19 cellular contexts compared by ENCODE assay signal in the genomic region with DNA sequence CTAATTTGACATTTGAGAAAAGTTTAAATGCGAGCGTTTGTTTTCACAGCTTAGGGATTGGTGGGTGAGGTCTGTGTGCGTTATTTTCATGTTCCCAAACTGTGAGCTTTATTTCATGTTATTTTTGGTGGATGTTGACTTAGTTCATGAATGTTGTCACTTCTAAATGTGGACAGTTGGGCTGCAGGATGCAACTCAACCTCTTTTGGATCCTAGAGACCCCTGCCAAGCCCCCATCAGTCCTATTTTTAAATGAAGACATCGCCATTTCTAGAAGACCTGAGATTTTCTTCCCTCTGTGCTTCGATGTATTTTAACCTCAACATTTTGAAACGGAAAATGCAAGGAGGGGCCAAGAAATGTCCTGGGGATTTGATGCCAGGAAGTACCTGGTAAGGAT. TPM values are rescaled to one million over a fixed set of nuclear protein-coding genes. Genes with fewer than 3 reads are reported as not detected.
DNase-seq lines count a peak whose midpoint lies in the region; ATAC-seq, FAIRE-seq and TF ChIP-seq lines count a peak whose summit lies in the region.
"Had no signal": no experiment of that assay in that cellular context is flagged by ENCODE, and none has a peak within 500 bp of the region (broad histone marks: within the 10 kb centered on the region; RNA-seq: fewer than 3 reads in every experiment).

No MANE protein-coding gene starts in this region.

- H3K4me2 ChIP-seq in HepG2 (ENCODE audit: low read depth, low read length) (no peak overlapping the region), GM23338 (no peak overlapping the region), GM12878 (ENCODE audit: control insufficient read depth, insufficient read depth) (no peak overlapping the region)
- H3K4me2 ChIP-seq: A549 had no signal

- no peaks in the 10 kb centered on the region; the same call in 2 of the 3 replicates for H3K9me3 Mint-ChIP-seq in GM23338
- H3K9me3 Mint-ChIP-seq in activated T-cell treated with anti-CD3 and anti-CD28 coated beads, Interleukin-2, amount 50 U/mL, for 4 hours = no peaks in the 10 kb centered on the region
- no peaks in the 10 kb centered on the region for H3K9me3 Mint-ChIP-seq in natural killer cell treated with Interleukin-12 subunit alpha and Interleukin-12 subunit beta and Interleukin-15 and Interleukin-18, amount 100 ng/mL, for 72 hours
- H3K9me3 Mint-ChIP-seq: CD4-positive, CD25-positive, alpha-beta regulatory T cell; CD8-positive, alpha-beta T cell; H9 had no signal

- POLR2A ChIA-PET in HepG2 (lab: Yijun Ruan, JAX) (no interaction called here), GM12878 (lab: Charles Lee) (no interaction called here)

- no peak overlapping the region for H3K27ac Mint-ChIP-seq in GM23338
- H3K27ac Mint-ChIP-seq in natural killer cell treated with Interleukin-12 subunit alpha and Interleukin-12 subunit beta and Interleukin-15 and Interleukin-18, amount 100 ng/mL, for 72 hours = no peak overlapping the region
- H3K27ac Mint-ChIP-seq: CD8-positive, alpha-beta T cell had no signal

- H4K20me1 ChIP-seq in HepG2 (ENCODE audit: insufficient read depth, low read length) (no peaks in the 10 kb centered on the region), GM23338 (replicated peaks; ENCODE audit: insufficient read depth) (no peaks in the 10 kb centered on the region; the same call in 1 of the 2 replicates), GM12878 (ENCODE audit: control insufficient read depth, insufficient read depth) (no peaks in the 10 kb centered on the region)

- intact Hi-C loops in HepG2 (cut with micrococcal nuclease; ENCODE audit: unreplicated experiment) = no loop called here
- intact Hi-C loops in right lobe of liver (cut with DNase I) = no loop called here
- intact Hi-C loops in GM12878 (cut with micrococcal nuclease; ENCODE audit: unreplicated experiment) = no loop called here

- H3K36me3 Mint-ChIP-seq in GM23338 (ENCODE audit: low read depth) = peaks cover 37% of the 10 kb centered on the region
- peaks cover 6% of the 10 kb centered on the region for H3K36me3 Mint-ChIP-seq in activated T-cell treated with anti-CD3 and anti-CD28 coated beads, Interleukin-2, amount 50 U/mL, for 4 hours (ENCODE audit: insufficient read depth)
- no peaks in the 10 kb centered on the region for H3K36me3 Mint-ChIP-seq in natural killer cell treated with Interleukin-12 subunit alpha and Interleukin-12 subunit beta and Interleukin-15 and Interleukin-18, amount 100 ng/mL, for 72 hours

- in situ Hi-C loops in HepG2 (cut with HindIII; ENCODE audit: extremely low pct_ligation_motif_present, low pct_unique_long_range_greater_than_20kb) (no loop called here), GM12878 (cut with MboI) (no loop called here)

- H2AFZ ChIP-seq in HepG2 (ENCODE audit: low read length) = no peak overlapping the region
- no peak overlapping the region for H2AFZ ChIP-seq in GM23338
- no peak overlapping the region for H2AFZ ChIP-seq in GM12878 (ENCODE audit: control insufficient read depth, low read depth, low read length)
- H2AFZ ChIP-seq: GM23248 had no signal

- H3K4me1 Mint-ChIP-seq in GM23338 = no peaks in the 10 kb centered on the region
- no peaks in the 10 kb centered on the region for H3K4me1 Mint-ChIP-seq in activated T-cell treated with anti-CD3 and anti-CD28 coated beads, Interleukin-2, amount 50 U/mL, for 4 hours (ENCODE audit: low read depth)
- H3K4me1 Mint-ChIP-seq in natural killer cell treated with Interleukin-12 subunit alpha and Interleukin-12 subunit beta and Interleukin-15 and Interleukin-18, amount 100 ng/mL, for 72 hours (ENCODE audit: low read depth in 2 of 2) = no peaks in the 10 kb centered on the region
- H3K4me1 Mint-ChIP-seq: CD4-positive, CD25-positive, alpha-beta regulatory T cell; H9 had no signal

- H3K27ac ChIP-seq in HepG2 (ENCODE audit: extremely low read length, insufficient read depth, low read length) (no peak overlapping the region), right lobe of liver (no peak overlapping the region), GM23338 (ENCODE audit: low read depth) (peak overlapping the region; percentile 55; the same call in 1 of the 2 replicates), GM12878 (ENCODE audit: control insufficient read depth, insufficient read depth) (no peak overlapping the region)
- H3K27ac ChIP-seq: A549, C4-2B, GM23248 had no signal

- no peaks in the 10 kb centered on the region for H3K9me2 ChIP-seq in GM23338 (ENCODE audit: insufficient read depth)

- 0 out of 2 replicates have a peak, but pooled peaks cover 3% of the 10 kb centered on the region for H3F3A ChIP-seq in GM23338 (replicated peaks; ENCODE audit: low read depth)

- H3K79me2 ChIP-seq in HepG2 (ENCODE audit: insufficient read depth, low read length) (no peaks in the 10 kb centered on the region), GM23338 (replicated peaks; ENCODE audit: insufficient read depth) (no peaks in the 10 kb centered on the region), GM12878 (ENCODE audit: control insufficient read depth, insufficient read depth, low read length) (no peaks in the 10 kb centered on the region)

- no peaks in the 10 kb centered on the region for H3K27me3 Mint-ChIP-seq in GM23338 (ENCODE audit: insufficient read depth, low read depth, poor library complexity)
- no peaks in the 10 kb centered on the region for H3K27me3 Mint-ChIP-seq in activated T-cell treated with anti-CD3 and anti-CD28 coated beads, Interleukin-2, amount 50 U/mL, for 4 hours (ENCODE audit: low read depth)
- no peaks in the 10 kb centered on the region for H3K27me3 Mint-ChIP-seq in natural killer cell treated with Interleukin-12 subunit alpha and Interleukin-12 subunit beta and Interleukin-15 and Interleukin-18, amount 100 ng/mL, for 72 hours
- H3K27me3 Mint-ChIP-seq: CD4-positive, CD25-positive, alpha-beta regulatory T cell had no signal

- TF ChIP-seq POLR2A in HepG2 (IDR thresholded peaks at IDR 0.05; ENCODE audit: insufficient read depth in 1 of 2, low read depth in 2 of 2, low read length in 2 of 2) (no peak), right lobe of liver (IDR thresholded peaks at IDR 0.05) (no peak), GM12878 (IDR thresholded peaks at IDR 0.05; ENCODE audit: low read depth, low read length) (no peak)

- BruUV-seq in HepG2 (replicated peaks; lab: Mats Ljungman, UMichigan) = TSS peak; percentile 37
- BruUV-seq in GM12878 (replicated peaks; lab: Mats Ljungman, UMichigan) = TSS peak; percentile 37

- H3K9ac ChIP-seq in HepG2 (ENCODE audit: insufficient read depth, low read depth, low read length) (no peak overlapping the region), GM12878 (ENCODE audit: control insufficient read depth, insufficient read depth, low read length) (no peak overlapping the region)
- H3K9ac ChIP-seq: GM23248 had no signal

- H3K4me3 Mint-ChIP-seq in GM23338 = no peak overlapping the region
- H3K4me3 Mint-ChIP-seq in activated T-cell treated with anti-CD3 and anti-CD28 coated beads, Interleukin-2, amount 50 U/mL, for 4 hours = no peak overlapping the region
- no peak overlapping the region for H3K4me3 Mint-ChIP-seq in natural killer cell treated with Interleukin-12 subunit alpha and Interleukin-12 subunit beta and Interleukin-15 and Interleukin-18, amount 100 ng/mL, for 72 hours
- H3K4me3 Mint-ChIP-seq: CD4-positive, CD25-positive, alpha-beta regulatory T cell; CD8-positive, alpha-beta T cell; H9 had no signal

- 97% methylated on average over 6 of the region's 6 CpGs for WGBS in HepG2 (ENCODE audit: low lambda C conversion rate)
- WGBS in right lobe of liver (ENCODE audit: insufficient coverage, low coverage, low lambda C conversion rate, missing lambda C conversion rate) = 80% methylated on average over 6 of the region's 6 CpGs
- 98% methylated on average over 6 of the region's 6 CpGs for WGBS in GM12878 (ENCODE audit: insufficient coverage, insufficient replicate concordance, low lambda C conversion rate, missing lambda C conversion rate)

- FAIRE-seq in HepG2 (lab: Jason Lieb, UNC) (no peak), GM12878 (lab: Jason Lieb, UNC) (no peak)
- FAIRE-seq: A549, G401.6, GM19239 had no signal

- SMC1A ChIA-PET in GM12878 (lab: Charles Lee; ENCODE audit: uncharacterized antibody, unreplicated experiment) = no interaction called here

- peaks cover 4 to 21% of the 10 kb centered on the region in 2 experiments; a peak in 4 of 5 replicates for H3K36me3 ChIP-seq in HepG2 (replicated peaks in 1 of 2; ENCODE audit: control insufficient read depth in 1 of 2, insufficient read depth in 2 of 2, low read length in 2 of 2)
- H3K36me3 ChIP-seq in right lobe of liver = no peaks in the 10 kb centered on the region
- H3K36me3 ChIP-seq in GM23338 (ENCODE audit: insufficient read depth) = no peaks in the 10 kb centered on the region; the same call in 1 of the 2 replicates
- peaks cover 10 to 24% of the 10 kb centered on the region in 2 experiments for H3K36me3 ChIP-seq in GM12878 (ENCODE audit: control insufficient read depth in 2 of 2, insufficient read depth in 2 of 2, low read length in 1 of 2)

- DNase-seq in HepG2 (ENCODE audit: low spot score) = no peak
- DNase-seq in right lobe of liver = no peak
- DNase-seq in GM23338 (ENCODE audit: low spot score) = no peak
- no peak for DNase-seq in GM12878 (ENCODE audit: low read depth, low spot score)
- DNase-seq in C1 segment of cervical spinal cord (lab: John Stamatoyannopoulos, UW) = no peak
- no peak for DNase-seq in activated T-cell treated with anti-CD3 and anti-CD28 coated beads, Interleukin-2, amount 50 U/mL, for 4 hours
- DNase-seq in natural killer cell treated with Interleukin-12 subunit alpha and Interleukin-12 subunit beta and Interleukin-15 and Interleukin-18, amount 100 ng/mL, for 72 hours (ENCODE audit: low spot score) = no peak
- DNase-seq: 8988T; CD4-positive, CD25-positive, alpha-beta regulatory T cell; CD8-positive, alpha-beta T cell; DMS153; DND-41; GM23248; H9 had no signal

- TF ChIP-seq RAD21 in HepG2 (CRISPR knock-in tag; IDR thresholded peaks at IDR 0.05) (no peak), GM12878 (IDR thresholded peaks at IDR 0.05; ENCODE audit: insufficient read depth, low read depth, low read length) (no peak)

- ATAC-seq in HepG2 (no peak), right lobe of liver (no peak), GM23338 (no peak), GM12878 (no peak)
- no peak for ATAC-seq in activated T-cell treated with anti-CD3 and anti-CD28 coated beads, Interleukin-2, amount 50 U/mL, for 4 hours
- no peak for ATAC-seq in natural killer cell treated with Interleukin-12 subunit alpha and Interleukin-12 subunit beta and Interleukin-15 and Interleukin-18, amount 100 ng/mL, for 72 hours
- ATAC-seq: A549; CD8-positive, alpha-beta T cell; HCT116 had no signal

- H3K9me3 ChIP-seq in HepG2 (ENCODE audit: low read length) (no peaks in the 10 kb centered on the region), right lobe of liver (no peaks in the 10 kb centered on the region), GM12878 (replicated peaks; ENCODE audit: control insufficient read depth, insufficient read depth, low read length) (no peaks in the 10 kb centered on the region)

- RAD21 ChIA-PET in GM12878 (lab: Charles Lee; ENCODE audit: unreplicated experiment) = no interaction called here

- H3K4me1 ChIP-seq in HepG2 (ENCODE audit: insufficient read depth, low read length) (no peaks in the 10 kb centered on the region), right lobe of liver (no peaks in the 10 kb centered on the region), GM23338 (ENCODE audit: insufficient read depth) (no peaks in the 10 kb centered on the region), GM12878 (ENCODE audit: control insufficient read depth, insufficient read depth, low read length) (no peaks in the 10 kb centered on the region)
- H3K4me1 ChIP-seq: A549 had no signal

- TF ChIP-seq EP300 in HepG2 (IDR thresholded peaks at IDR 0.05; ENCODE audit: low read depth in 2 of 2, low read length in 2 of 2) = no peak
- TF ChIP-seq EP300 in HepG2 (CRISPR knock-in tag; IDR thresholded peaks at IDR 0.05; ENCODE audit: borderline replicate concordance) = no peak
- TF ChIP-seq EP300 in GM12878 (IDR thresholded peaks at IDR 0.05; ENCODE audit: borderline replicate concordance in 1 of 2, control insufficient read depth in 1 of 2, low read depth in 2 of 2, low read length in 2 of 2) = no peak

- H3K27me3 ChIP-seq in HepG2 (ENCODE audit: control insufficient read depth in 1 of 2, insufficient read depth in 2 of 2, low read length in 2 of 2) = no peaks in the 10 kb centered on the region
- no peaks in the 10 kb centered on the region for H3K27me3 ChIP-seq in right lobe of liver
- no peaks in the 10 kb centered on the region for H3K27me3 ChIP-seq in GM23338 (ENCODE audit: insufficient read depth)
- no peaks in the 10 kb centered on the region for H3K27me3 ChIP-seq in GM12878 (replicated peaks in 1 of 2; ENCODE audit: control insufficient read depth in 2 of 2, insufficient read depth in 2 of 2, low read length in 1 of 2)

- no peak for TF ChIP-seq CTCF in HepG2 (CRISPR knock-in tag; IDR thresholded peaks at IDR 0.05)
- no peak for TF ChIP-seq CTCF in right lobe of liver (IDR thresholded peaks at IDR 0.05)
- no peak for TF ChIP-seq CTCF in GM23338 (conservative IDR thresholded peaks at IDR 0.05; ENCODE audit: low read depth in 2 of 2)
- no peak for TF ChIP-seq CTCF in GM12878 (IDR thresholded peaks at IDR 0.05 in 2 of 3, conservative IDR thresholded peaks at IDR 0.05 in 1 of 3; ENCODE audit: control insufficient read depth in 2 of 3, extremely low read depth in 1 of 3, insufficient read depth in 1 of 3, low read depth in 3 of 3, low read length in 3 of 3)

- no peak overlapping the region for H3K4me3 ChIP-seq in HepG2 (replicated peaks in 1 of 3; ENCODE audit: insufficient read depth in 1 of 3, low read depth in 2 of 3, low read length in 3 of 3)
- H3K4me3 ChIP-seq in right lobe of liver = no peak overlapping the region
- H3K4me3 ChIP-seq in GM23338 = no peak overlapping the region
- no peak overlapping the region for H3K4me3 ChIP-seq in GM12878
- H3K4me3 ChIP-seq: A549, GM23248 had no signal

- CTCF ChIA-PET in HepG2 (lab: Yijun Ruan, JAX; ENCODE audit: low intra/inter-chr PET ratio, low total read pairs) (no interaction called here), GM12878 (lab: Yijun Ruan, JAX) (no interaction called here)

RNA-seq across cellular contexts. Expression of a gene that starts 32.4 kb away (rescaled TPM):
- total RNA-seq in HepG2 (2016; rRNA removed; fragmentation: Illumina TruSeq; extraction: Trizol) = 17.6 and 21.1 TPM in 2 replicates
- total RNA-seq in HepG2 (2016; cell fraction: cytosol; rRNA removed; fragmentation: Illumina TruSeq; extraction: Trizol; ENCODE audit: low read depth) = 5.0 and 5.2 TPM in 2 replicates
- 16.5 and 21.3 TPM in 2 replicates for total RNA-seq in HepG2 (2016; cell fraction: insoluble cytoplasmic fraction; rRNA removed; fragmentation: Illumina TruSeq; extraction: Trizol)
- 14.9 and 15.7 TPM in 2 replicates for total RNA-seq in HepG2 (2016; cell fraction: membrane; rRNA removed; fragmentation: Illumina TruSeq; extraction: Trizol)
- total RNA-seq in HepG2 (2016; cell fraction: nucleus; rRNA removed; fragmentation: Illumina TruSeq; extraction: Trizol) = 15.9 and 20.4 TPM in 2 replicates
- 6.4 and 7.5 TPM in 2 replicates for polyA plus RNA-seq in HepG2 (2011; rRNA removed)
- polyA plus RNA-seq in HepG2 (2011; cell fraction: cytosol; rRNA removed) = 6.3 and 6.6 TPM in 2 replicates
- polyA plus RNA-seq in HepG2 (2011; cell fraction: nucleus; rRNA removed) = 2.9 and 3.0 TPM in 2 replicates
- 6.1 and 7.2 TPM in 2 replicates for polyA plus RNA-seq in HepG2 (2012)
- polyA plus RNA-seq in HepG2 (2016; cell fraction: cytosol; fragmentation: Illumina TruSeq; extraction: Trizol; ENCODE audit: low read depth) = 4.9 and 5.3 TPM in 2 replicates
- 13.2 and 14.3 TPM in 2 replicates for polyA plus RNA-seq in HepG2 (2016; cell fraction: insoluble cytoplasmic fraction; fragmentation: Illumina TruSeq; extraction: Trizol; ENCODE audit: low read depth)
- polyA plus RNA-seq in HepG2 (2016; cell fraction: membrane; fragmentation: Illumina TruSeq; extraction: Trizol; ENCODE audit: low read depth) = 9.2 TPM in 2 replicates
- 20.9 and 21.2 TPM in 2 replicates for polyA plus RNA-seq in HepG2 (2016; cell fraction: nucleus; fragmentation: Illumina TruSeq; extraction: Trizol; ENCODE audit: insufficient read depth, low read depth)
- polyA minus RNA-seq in HepG2 (2011; rRNA and poly(A)+ RNA removed; ENCODE audit: low replicate concordance) = 14.9 and 34.8 TPM in 2 replicates
- polyA minus RNA-seq in HepG2 (2011; cell fraction: cytosol; rRNA and poly(A)+ RNA removed) = 10.7 and 11.1 TPM in 2 replicates
- 5.8 and 6.5 TPM in 2 replicates for polyA minus RNA-seq in HepG2 (2011; cell fraction: nucleus; rRNA and poly(A)+ RNA removed)
- 10 to 100 TPM in 2 of 6 experiments, 1 to 10 TPM in 4; 4.7 to 11.4 (median 6.7) TPM for total RNA-seq in right lobe of liver
- total RNA-seq in GM23338 (2014; rRNA removed; shearing (Covaris generic)) = 10.7 and 12.6 TPM in 2 replicates
- polyA plus RNA-seq in GM23338 (2016; fragmentation: Nextera tagmentation; extraction: Ambion mirVana) = 5.8 and 7.5 TPM in 2 replicates
- total RNA-seq in GM12878 (2013; cell fraction: nucleolus; rRNA removed) = 27.0 and 27.3 TPM in 2 replicates
- 29.3 and 31.7 TPM in 2 replicates for total RNA-seq in GM12878 (2014; rRNA removed)
- total RNA-seq in GM12878 (2014; rRNA removed; fragmentation: Illumina TruSeq; extraction: Trizol) = 28.7 and 30.1 TPM in 2 replicates
- 33.3 and 37.0 TPM in 2 replicates for total RNA-seq in GM12878 (2021)
- polyA plus RNA-seq in GM12878 (2011; ENCODE audit: low read depth) = 8.5 TPM
- polyA plus RNA-seq in GM12878 (2011; rRNA removed) = 27.6 and 33.0 TPM in 2 replicates
- 21.9 and 24.3 TPM in 2 replicates for polyA plus RNA-seq in GM12878 (2011; cell fraction: cytosol; rRNA removed)
- 5.6 and 7.6 TPM in 2 replicates for polyA plus RNA-seq in GM12878 (2011; cell fraction: nucleus; rRNA removed)
- polyA plus RNA-seq in GM12878 (2012) = 14.7 and 17.3 TPM in 2 replicates
- polyA plus RNA-seq in GM12878 (2014; fragmentation: Illumina TruSeq; extraction: Trizol) = 30.3 and 31.9 TPM in 2 replicates
- polyA plus RNA-seq in GM12878 (2014; fragmentation: Nextera tagmentation; extraction: Ambion mirVana) = 10 to 100 TPM; 15.1 to 22.6 TPM
- 24.3 and 24.6 TPM in 2 replicates for polyA plus RNA-seq in GM12878 (2014; rRNA removed)
- polyA plus RNA-seq in GM12878 (2016; fragmentation: Nextera tagmentation; extraction: Ambion mirVana) = 10 to 100 TPM; 11.5 to 33.5 TPM
- polyA minus RNA-seq in GM12878 (2011; rRNA and poly(A)+ RNA removed) = 29.6 and 36.6 TPM in 2 replicates
- polyA minus RNA-seq in GM12878 (2011; cell fraction: cytosol; rRNA and poly(A)+ RNA removed) = 18.6 and 20.7 TPM in 2 replicates
- 3.6 and 8.3 TPM in 2 replicates for polyA minus RNA-seq in GM12878 (2011; cell fraction: nucleus; rRNA and poly(A)+ RNA removed)
- 10 to 100 TPM; 23.7 to 29.8 (median 25.6) TPM for total RNA-seq in activated T-cell treated with anti-CD3 and anti-CD28 coated beads, Interleukin-2, amount 50 U/mL, for 4 hours
- total RNA-seq in natural killer cell treated with Interleukin-12 subunit alpha and Interleukin-12 subunit beta and Interleukin-15 and Interleukin-18, amount 100 ng/mL, for 72 hours = 10 to 100 TPM; 16.5 to 30.0 TPM

RNA-seq across cellular contexts. Expression of a gene that starts 36.9 kb away (rescaled TPM):
- total RNA-seq in HepG2 (2016; rRNA removed; fragmentation: Illumina TruSeq; extraction: Trizol) (19.4 and 20.9 TPM in 2 replicates), right lobe of liver (1 to 10 TPM; 5.2 to 8.7 (median 7.1) TPM), GM12878 (2014; rRNA removed) (29.0 and 32.5 TPM in 2 replicates), GM12878 (2014; rRNA removed; fragmentation: Illumina TruSeq; extraction: Trizol) (12.8 and 15.5 TPM in 2 replicates), GM12878 (2021) (40.7 and 45.5 TPM in 2 replicates)
- 3.8 and 4.4 TPM in 2 replicates for total RNA-seq in HepG2 (2016; cell fraction: cytosol; rRNA removed; fragmentation: Illumina TruSeq; extraction: Trizol; ENCODE audit: low read depth)
- 14.2 and 21.8 TPM in 2 replicates for total RNA-seq in HepG2 (2016; cell fraction: insoluble cytoplasmic fraction; rRNA removed; fragmentation: Illumina TruSeq; extraction: Trizol)
- total RNA-seq in HepG2 (2016; cell fraction: membrane; rRNA removed; fragmentation: Illumina TruSeq; extraction: Trizol) = 8.0 TPM in 2 replicates
- total RNA-seq in HepG2 (2016; cell fraction: nucleus; rRNA removed; fragmentation: Illumina TruSeq; extraction: Trizol) = 18.7 and 19.6 TPM in 2 replicates
- polyA plus RNA-seq in HepG2 (2011; rRNA removed) (6.0 and 7.6 TPM in 2 replicates), GM23338 (2016; fragmentation: Nextera tagmentation; extraction: Ambion mirVana) (16.0 and 17.4 TPM in 2 replicates), GM12878 (2011; rRNA removed) (4.4 and 11.8 TPM in 2 replicates), GM12878 (2014; fragmentation: Illumina TruSeq; extraction: Trizol) (4.5 and 12.5 TPM in 2 replicates), GM12878 (2014; fragmentation: Nextera tagmentation; extraction: Ambion mirVana) (under 1 TPM; 0.21 to 0.84 TPM), GM12878 (2014; rRNA removed) (24.3 and 28.5 TPM in 2 replicates), GM12878 (2016; fragmentation: Nextera tagmentation; extraction: Ambion mirVana) (10 to 100 TPM; 29.9 to 31.5 TPM)
- 3.9 and 5.3 TPM in 2 replicates for polyA plus RNA-seq in HepG2 (2011; cell fraction: cytosol; rRNA removed)
- polyA plus RNA-seq in HepG2 (2011; cell fraction: nucleus; rRNA removed) = 26.9 and 32.7 TPM in 2 replicates
- polyA plus RNA-seq in HepG2 (2012) = 7.8 and 12.7 TPM in 2 replicates
- polyA plus RNA-seq in HepG2 (2016; cell fraction: cytosol; fragmentation: Illumina TruSeq; extraction: Trizol; ENCODE audit: low read depth) = 1.3 TPM in 2 replicates
- 13.2 and 17.5 TPM in 2 replicates for polyA plus RNA-seq in HepG2 (2016; cell fraction: insoluble cytoplasmic fraction; fragmentation: Illumina TruSeq; extraction: Trizol; ENCODE audit: low read depth)
- polyA plus RNA-seq in HepG2 (2016; cell fraction: membrane; fragmentation: Illumina TruSeq; extraction: Trizol; ENCODE audit: low read depth) = 2.9 and 3.7 TPM in 2 replicates
- 36.0 and 38.0 TPM in 2 replicates for polyA plus RNA-seq in HepG2 (2016; cell fraction: nucleus; fragmentation: Illumina TruSeq; extraction: Trizol; ENCODE audit: insufficient read depth, low read depth)
- polyA minus RNA-seq in HepG2 (2011; rRNA and poly(A)+ RNA removed; ENCODE audit: low replicate concordance) = 23.1 and 33.6 TPM in 2 replicates
- polyA minus RNA-seq in HepG2 (2011; cell fraction: cytosol; rRNA and poly(A)+ RNA removed) = 9.8 and 11.1 TPM in 2 replicates
- 11.6 and 13.4 TPM in 2 replicates for polyA minus RNA-seq in HepG2 (2011; cell fraction: nucleus; rRNA and poly(A)+ RNA removed)
- 52.9 and 61.5 TPM in 2 replicates for total RNA-seq in GM23338 (2014; rRNA removed; shearing (Covaris generic))
- 51.4 and 67.6 TPM in 2 replicates for total RNA-seq in GM12878 (2013; cell fraction: nucleolus; rRNA removed)
- polyA plus RNA-seq in GM12878 (2011; ENCODE audit: low read depth) = 6.4 TPM
- 12.9 and 16.4 TPM in 2 replicates for polyA plus RNA-seq in GM12878 (2011; cell fraction: cytosol; rRNA removed)
- polyA plus RNA-seq in GM12878 (2011; cell fraction: nucleus; rRNA removed) = 57.1 and 82.7 TPM in 2 replicates
- 16.8 and 20.4 TPM in 2 replicates for polyA plus RNA-seq in GM12878 (2012)
- polyA minus RNA-seq in GM12878 (2011; rRNA and poly(A)+ RNA removed) = 16.5 and 29.9 TPM in 2 replicates
- polyA minus RNA-seq in GM12878 (2011; cell fraction: cytosol; rRNA and poly(A)+ RNA removed) = 13.2 and 14.7 TPM in 2 replicates
- polyA minus RNA-seq in GM12878 (2011; cell fraction: nucleus; rRNA and poly(A)+ RNA removed) = 16.6 and 36.5 TPM in 2 replicates
- 10 to 100 TPM; 85.1 to 86.3 (median 85.2) TPM for total RNA-seq in activated T-cell treated with anti-CD3 and anti-CD28 coated beads, Interleukin-2, amount 50 U/mL, for 4 hours
- total RNA-seq in natural killer cell treated with Interleukin-12 subunit alpha and Interleukin-12 subunit beta and Interleukin-15 and Interleukin-18, amount 100 ng/mL, for 72 hours = 10 to 100 TPM; 35.5 to 70.3 TPM

RNA-seq across cellular contexts. Expression of a gene that starts 39.4 kb away (rescaled TPM):
- total RNA-seq in HepG2 (2016; rRNA removed; fragmentation: Illumina TruSeq; extraction: Trizol) (26.3 and 28.8 TPM in 2 replicates), right lobe of liver (10 to 100 TPM in 1 of 6 experiments, 1 to 10 TPM in 5; 3.2 to 11.3 (median 4.8) TPM), GM12878 (2014; rRNA removed) (20.8 and 23.7 TPM in 2 replicates), GM12878 (2014; rRNA removed; fragmentation: Illumina TruSeq; extraction: Trizol) (12.0 TPM in 2 replicates), GM12878 (2021) (31.8 and 34.0 TPM in 2 replicates)
- 8.4 and 10.7 TPM in 2 replicates for total RNA-seq in HepG2 (2016; cell fraction: cytosol; rRNA removed; fragmentation: Illumina TruSeq; extraction: Trizol; ENCODE audit: low read depth)
- 22.7 and 29.1 TPM in 2 replicates for total RNA-seq in HepG2 (2016; cell fraction: insoluble cytoplasmic fraction; rRNA removed; fragmentation: Illumina TruSeq; extraction: Trizol)
- total RNA-seq in HepG2 (2016; cell fraction: membrane; rRNA removed; fragmentation: Illumina TruSeq; extraction: Trizol) = 18.6 and 20.0 TPM in 2 replicates
- 22.1 and 23.1 TPM in 2 replicates for total RNA-seq in HepG2 (2016; cell fraction: nucleus; rRNA removed; fragmentation: Illumina TruSeq; extraction: Trizol)
- polyA plus RNA-seq in HepG2 (2011; rRNA removed) (23.3 and 23.5 TPM in 2 replicates), GM23338 (2016; fragmentation: Nextera tagmentation; extraction: Ambion mirVana) (31.1 and 33.0 TPM in 2 replicates), GM12878 (2011; rRNA removed) (11.2 and 14.8 TPM in 2 replicates), GM12878 (2014; fragmentation: Illumina TruSeq; extraction: Trizol) (9.9 and 20.6 TPM in 2 replicates), GM12878 (2014; fragmentation: Nextera tagmentation; extraction: Ambion mirVana) (10 to 100 TPM; 10.1 to 13.6 TPM), GM12878 (2014; rRNA removed) (20.5 and 21.5 TPM in 2 replicates), GM12878 (2016; fragmentation: Nextera tagmentation; extraction: Ambion mirVana) (10 to 100 TPM; 24.9 to 29.5 TPM)
- 19.3 and 21.2 TPM in 2 replicates for polyA plus RNA-seq in HepG2 (2011; cell fraction: cytosol; rRNA removed)
- polyA plus RNA-seq in HepG2 (2011; cell fraction: nucleus; rRNA removed) = 37.9 and 38.1 TPM in 2 replicates
- polyA plus RNA-seq in HepG2 (2012) = 23.5 and 30.2 TPM in 2 replicates
- 4.5 and 5.2 TPM in 2 replicates for polyA plus RNA-seq in HepG2 (2016; cell fraction: cytosol; fragmentation: Illumina TruSeq; extraction: Trizol; ENCODE audit: low read depth)
- polyA plus RNA-seq in HepG2 (2016; cell fraction: insoluble cytoplasmic fraction; fragmentation: Illumina TruSeq; extraction: Trizol; ENCODE audit: low read depth) = 22.1 and 25.9 TPM in 2 replicates
- 10.6 and 13.7 TPM in 2 replicates for polyA plus RNA-seq in HepG2 (2016; cell fraction: membrane; fragmentation: Illumina TruSeq; extraction: Trizol; ENCODE audit: low read depth)
- 30.6 and 33.2 TPM in 2 replicates for polyA plus RNA-seq in HepG2 (2016; cell fraction: nucleus; fragmentation: Illumina TruSeq; extraction: Trizol; ENCODE audit: insufficient read depth, low read depth)
- polyA minus RNA-seq in HepG2 (2011; rRNA and poly(A)+ RNA removed; ENCODE audit: low replicate concordance) = 35.1 and 50.6 TPM in 2 replicates
- 17.8 and 17.9 TPM in 2 replicates for polyA minus RNA-seq in HepG2 (2011; cell fraction: cytosol; rRNA and poly(A)+ RNA removed)
- polyA minus RNA-seq in HepG2 (2011; cell fraction: nucleus; rRNA and poly(A)+ RNA removed) = 23.1 and 26.7 TPM in 2 replicates
- total RNA-seq in GM23338 (2014; rRNA removed; shearing (Covaris generic)) = 64.4 and 64.5 TPM in 2 replicates
- total RNA-seq in GM12878 (2013; cell fraction: nucleolus; rRNA removed) = 34.6 and 37.3 TPM in 2 replicates
- polyA plus RNA-seq in GM12878 (2011; ENCODE audit: low read depth) = 13.1 TPM
- polyA plus RNA-seq in GM12878 (2011; cell fraction: cytosol; rRNA removed) = 15.5 and 18.3 TPM in 2 replicates
- polyA plus RNA-seq in GM12878 (2011; cell fraction: nucleus; rRNA removed) = 35.1 and 45.5 TPM in 2 replicates
- polyA plus RNA-seq in GM12878 (2012) = 18.4 and 21.6 TPM in 2 replicates
- 24.7 and 25.5 TPM in 2 replicates for polyA minus RNA-seq in GM12878 (2011; rRNA and poly(A)+ RNA removed)
- 7.9 and 9.4 TPM in 2 replicates for polyA minus RNA-seq in GM12878 (2011; cell fraction: cytosol; rRNA and poly(A)+ RNA removed)
- 10.2 and 21.0 TPM in 2 replicates for polyA minus RNA-seq in GM12878 (2011; cell fraction: nucleus; rRNA and poly(A)+ RNA removed)
- 1 to 10 TPM; 5.4 to 6.0 (median 5.5) TPM for total RNA-seq in activated T-cell treated with anti-CD3 and anti-CD28 coated beads, Interleukin-2, amount 50 U/mL, for 4 hours
- 10 to 100 TPM; 36.7 to 54.6 TPM for total RNA-seq in natural killer cell treated with Interleukin-12 subunit alpha and Interleukin-12 subunit beta and Interleukin-15 and Interleukin-18, amount 100 ng/mL, for 72 hours
